In the genomic region with DNA sequence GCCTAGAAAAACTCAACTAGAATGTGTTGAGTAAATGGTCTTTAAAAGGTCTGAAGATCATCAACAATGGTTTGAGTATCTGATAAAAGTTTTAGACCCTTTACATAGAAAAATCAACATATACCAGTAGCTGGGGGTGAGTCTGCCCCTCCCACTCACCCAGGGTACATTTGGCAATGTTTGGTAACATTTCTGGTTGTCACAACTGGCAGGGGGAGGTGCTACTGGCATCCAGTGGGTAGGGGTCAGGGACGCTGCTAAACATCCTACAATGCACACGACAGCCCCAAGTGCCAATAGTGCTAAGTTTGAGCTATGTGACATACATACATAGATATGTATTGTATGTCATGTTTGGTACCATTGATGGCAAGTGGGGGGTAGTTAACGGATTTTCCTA, we compare ENCODE assay signal across 29 cellular contexts. TPM values are rescaled to one million over a fixed set of nuclear protein-coding genes. Genes with fewer than 3 reads are reported as not detected.
DNase-seq lines count a peak whose midpoint lies in the region; ATAC-seq and TF ChIP-seq lines count a peak whose summit lies in the region.
"Had no signal": no experiment of that assay in that cellular context is flagged by ENCODE, and none has a peak within 500 bp of the region (broad histone marks: within the 10 kb centered on the region; RNA-seq: fewer than 3 reads in every experiment).

No MANE protein-coding gene starts in this region.

- no peaks in the 10 kb centered on the region for H3K9me3 Mint-ChIP-seq in CD4-positive, alpha-beta T cell
- H3K9me3 Mint-ChIP-seq in activated T-helper 17 cell treated with anti-CD3 and anti-CD28 coated beads, Interleukin-2, amount 50 U/mL, for 72 hours: no peaks in the 10 kb centered on the region
- no peaks in the 10 kb centered on the region for H3K9me3 Mint-ChIP-seq in natural killer cell treated with Interleukin-12 subunit alpha and Interleukin-12 subunit beta and Interleukin-15 and Interleukin-18, amount 100 ng/mL, for 72 hours
- H3K9me3 Mint-ChIP-seq: mesothelial cell of epicardium, type B pancreatic cell had no signal

- H3K36me3 Mint-ChIP-seq in CD4-positive, alpha-beta T cell (ENCODE audit: low read depth): no peaks in the 10 kb centered on the region
- H3K36me3 Mint-ChIP-seq in activated T-helper 17 cell treated with anti-CD3 and anti-CD28 coated beads, Interleukin-2, amount 50 U/mL, for 72 hours (ENCODE audit: low read depth): no peaks in the 10 kb centered on the region
- H3K36me3 Mint-ChIP-seq in natural killer cell treated with Interleukin-12 subunit alpha and Interleukin-12 subunit beta and Interleukin-15 and Interleukin-18, amount 100 ng/mL, for 72 hours: no peaks in the 10 kb centered on the region
- H3K36me3 Mint-ChIP-seq: brain, mesothelial cell of epicardium, type B pancreatic cell had no signal

- POLR2A ChIA-PET in CD4-positive, alpha-beta T cell (lab: Charles Lee): interaction anchor here (1.0 to 1.5 kb wide), 3 partner anchors 19 to 358 kb away, joined by 3 to 5 read pairs (median 3); no protein-coding TSS in a partner anchor

- no peak overlapping the region for H3K18ac ChIP-seq in neuronal stem cell (ENCODE audit: low read length)

- no peak overlapping the region for H3K14ac ChIP-seq in neuronal stem cell (ENCODE audit: low read length)

- H2BK120ac ChIP-seq in neuronal stem cell (ENCODE audit: low read depth, low read length): no peak overlapping the region

- H4K8ac ChIP-seq in neuronal stem cell (ENCODE audit: low read depth, low read length): no peak overlapping the region

- H3K9ac ChIP-seq in HUES6 (ENCODE audit: low read length): no peak overlapping the region
- no peak overlapping the region for H3K9ac ChIP-seq in neuronal stem cell (ENCODE audit: low read depth, low read length, poor library complexity)
- H3K9ac ChIP-seq: SK-N-SH had no signal

- H2AK5ac ChIP-seq in neuronal stem cell (ENCODE audit: low read depth, low read length): no peak overlapping the region

- no peaks in the 10 kb centered on the region for H3K79me1 ChIP-seq in neuronal stem cell (ENCODE audit: low read depth, low read length)

- TF ChIP-seq CTCF in CD4-positive, alpha-beta T cell (IDR thresholded peaks at IDR 0.05): no peak
- no peak for TF ChIP-seq CTCF in omental fat pad (IDR thresholded peaks at IDR 0.05)

- H3K36me3 ChIP-seq in HUES6 (ENCODE audit: control insufficient read depth, insufficient read depth, low read length) (no peaks in the 10 kb centered on the region), neuronal stem cell (replicated peaks in 1 of 2; ENCODE audit: control insufficient read depth in 2 of 2, insufficient read depth in 2 of 2, low read length in 2 of 2) (no peaks in the 10 kb centered on the region)
- H3K36me3 ChIP-seq: adrenal gland, esophagus squamous epithelium, gastroesophageal sphincter, left ventricle myocardium inferior had no signal

- no CpG with 5 or more reads among the region's 3 CpGs for WGBS in neuronal stem cell (ENCODE audit: extremely low coverage in 2 of 2, insufficient read length in 2 of 2, insufficient replicate concordance in 1 of 2), 2 donors

- peaks cover 47% of the 10 kb centered on the region for H3K4me1 ChIP-seq in HUES6 (ENCODE audit: control insufficient read depth, insufficient read depth, low read length)
- peaks cover 7 to 8% of the 10 kb centered on the region in 2 donors for H3K4me1 ChIP-seq in neuronal stem cell (ENCODE audit: control insufficient read depth in 2 of 2, insufficient read depth in 1 of 2, low read depth in 1 of 2, low read length in 2 of 2)

- CTCF ChIA-PET in CD4-positive, alpha-beta T cell (lab: Charles Lee): interaction anchor here (2.7 to 3.2 kb wide), 2 partner anchors 8 to 19 kb away, joined by 10 to 14 read pairs; no protein-coding TSS in a partner anchor

- H3K4ac ChIP-seq in neuronal stem cell (ENCODE audit: low read length): no peak overlapping the region

- H3K27me3 Mint-ChIP-seq in CD4-positive, alpha-beta T cell: peaks cover 34% of the 10 kb centered on the region
- peaks cover 20% of the 10 kb centered on the region for H3K27me3 Mint-ChIP-seq in activated T-helper 17 cell treated with anti-CD3 and anti-CD28 coated beads, Interleukin-2, amount 50 U/mL, for 72 hours
- peaks cover 14 to 21% of the 10 kb centered on the region in 2 donors for H3K27me3 Mint-ChIP-seq in natural killer cell treated with Interleukin-12 subunit alpha and Interleukin-12 subunit beta and Interleukin-15 and Interleukin-18, amount 100 ng/mL, for 72 hours

- H3K4me3 ChIP-seq in HUES6 (ENCODE audit: low read depth, low read length) (no peak overlapping the region), neuronal stem cell (ENCODE audit: low read length in 2 of 2) (no peak overlapping the region)
- H3K4me3 ChIP-seq: adrenal gland, esophagus squamous epithelium, gastroesophageal sphincter, left ventricle myocardium inferior, psoas muscle had no signal

- no peaks in the 10 kb centered on the region for H3K9me3 ChIP-seq in CD4-positive, alpha-beta T cell (ENCODE audit: control insufficient read depth, low read length)
- H3K9me3 ChIP-seq in HUES6 (ENCODE audit: control insufficient read depth, insufficient read depth, low read depth, low read length): no peaks in the 10 kb centered on the region
- H3K9me3 ChIP-seq in neuronal stem cell (replicated peaks in 1 of 2; ENCODE audit: control insufficient read depth in 2 of 2, insufficient read depth in 1 of 2, low read depth in 1 of 2, low read length in 2 of 2): peaks cover 0 to 5% of the 10 kb centered on the region in 2 donors
- H3K9me3 ChIP-seq: adrenal gland, esophagus squamous epithelium, gastroesophageal sphincter, left ventricle myocardium inferior, psoas muscle, SK-N-SH had no signal

- H2BK15ac ChIP-seq in neuronal stem cell (ENCODE audit: low read length): no peak overlapping the region

- intact Hi-C loops in CD4-positive, alpha-beta T cell (cut with DNase I, micrococcal nuclease): no loop called here

- H3K23ac ChIP-seq in neuronal stem cell (ENCODE audit: low read depth, low read length, poor library complexity): no peak overlapping the region

- H3K4me1 Mint-ChIP-seq in CD4-positive, alpha-beta T cell (ENCODE audit: low read depth): peaks cover 84% of the 10 kb centered on the region
- H3K4me1 Mint-ChIP-seq in activated T-helper 17 cell treated with anti-CD3 and anti-CD28 coated beads, Interleukin-2, amount 50 U/mL, for 72 hours: peaks cover 43% of the 10 kb centered on the region
- peaks cover 59 to 69% of the 10 kb centered on the region in 2 donors for H3K4me1 Mint-ChIP-seq in natural killer cell treated with Interleukin-12 subunit alpha and Interleukin-12 subunit beta and Interleukin-15 and Interleukin-18, amount 100 ng/mL, for 72 hours (ENCODE audit: low read depth in 2 of 2)

- H3K27me3 ChIP-seq in CD4-positive, alpha-beta T cell (ENCODE audit: control insufficient read depth, insufficient read depth, low read length): peaks cover 21% of the 10 kb centered on the region
- H3K27me3 ChIP-seq in HUES6 (ENCODE audit: control insufficient read depth, insufficient read depth, low read length): no peaks in the 10 kb centered on the region
- peaks cover 0 to 3% (median 0%) of the 10 kb centered on the region in 3 experiments for H3K27me3 ChIP-seq in neuronal stem cell (ENCODE audit: control insufficient read depth in 3 of 3, insufficient read depth in 3 of 3, low read depth in 1 of 3, low read length in 3 of 3)

- no peak overlapping the region for H2BK12ac ChIP-seq in neuronal stem cell (ENCODE audit: low read length)

- peak overlapping the region; percentile 80 for H3K4me3 Mint-ChIP-seq in CD4-positive, alpha-beta T cell
- H3K4me3 Mint-ChIP-seq in activated T-helper 17 cell treated with anti-CD3 and anti-CD28 coated beads, Interleukin-2, amount 50 U/mL, for 72 hours: peak overlapping the region; percentile 72
- H3K4me3 Mint-ChIP-seq in natural killer cell treated with Interleukin-12 subunit alpha and Interleukin-12 subunit beta and Interleukin-15 and Interleukin-18, amount 100 ng/mL, for 72 hours: peak overlapping the region; percentile 81
- H3K4me3 Mint-ChIP-seq: brain, mesothelial cell of epicardium, type B pancreatic cell had no signal

- H3K4me2 ChIP-seq in neuronal stem cell (ENCODE audit: insufficient read depth, low read length, poor library complexity, severe bottlenecking): no peak overlapping the region
- H3K4me2 ChIP-seq: SK-N-SH had no signal

- H4K91ac ChIP-seq in neuronal stem cell (ENCODE audit: low read depth, low read length, poor library complexity): no peak overlapping the region

- ATAC-seq in CD4-positive, alpha-beta T cell (ENCODE audit: poor library complexity): no peak
- no peak for ATAC-seq in activated T-helper 17 cell treated with anti-CD3 and anti-CD28 coated beads, Interleukin-2, amount 50 U/mL, for 72 hours (replicated peaks)
- ATAC-seq in natural killer cell treated with Interleukin-12 subunit alpha and Interleukin-12 subunit beta and Interleukin-15 and Interleukin-18, amount 100 ng/mL, for 72 hours: no peak
- ATAC-seq in omental fat pad (ENCODE audit: low FRiP score): no peak
- ATAC-seq: psoas muscle had no signal

- H2BK5ac ChIP-seq in neuronal stem cell (ENCODE audit: low read length): no peak overlapping the region

- no peak overlapping the region for H3K27ac ChIP-seq in CD4-positive, alpha-beta T cell (ENCODE audit: low read depth, low read length)
- H3K27ac ChIP-seq in HUES6 (ENCODE audit: low read depth, low read length) (peak overlapping the region; percentile 75; the same call in 1 of the 2 replicates), neuronal stem cell (replicated peaks; ENCODE audit: low read length) (no peak overlapping the region)
- H3K27ac ChIP-seq: adrenal gland, esophagus squamous epithelium, gastroesophageal sphincter, left ventricle myocardium inferior, psoas muscle had no signal

- no peak for DNase-seq in CD4-positive, alpha-beta T cell
- no peak for DNase-seq in natural killer cell treated with Interleukin-12 subunit alpha and Interleukin-12 subunit beta and Interleukin-15 and Interleukin-18, amount 100 ng/mL, for 72 hours (ENCODE audit: low spot score)
- no peak for DNase-seq in neuronal stem cell (ENCODE audit: low spot score)
- DNase-seq in omental fat pad (ENCODE audit: low spot score): no peak
- DNase-seq in occipital lobe (lab: John Stamatoyannopoulos, UW): no peak
- no peak for DNase-seq in cortex of kidney (lab: John Stamatoyannopoulos, UW)
- DNase-seq: activated effector memory CD4-positive, alpha-beta T cell treated with anti-CD3 and anti-CD28 coated beads, Interleukin-2, amount 50 U/mL, for 16 hours; adrenal gland; esophagus squamous epithelium; GF-D8; GOT3; hippocampal formation; Karpas-422; left ventricle myocardium inferior; NCI-H1105 treated with DMSO at 0.1 percent for 48 hours; NCI-H2081; NCI-H345; NCI-H82; psoas muscle; SK-N-SH; stimulated activated CD8-positive, alpha-beta memory T cell treated with anti-CD3 and anti-CD28 coated beads, Interleukin-4, amount 100 ng/mL, for 48 hours; T-helper 9 cell had no signal

- H3K27ac Mint-ChIP-seq in CD4-positive, alpha-beta T cell: peak overlapping the region; percentile 88
- H3K27ac Mint-ChIP-seq in activated T-helper 17 cell treated with anti-CD3 and anti-CD28 coated beads, Interleukin-2, amount 50 U/mL, for 72 hours: no peak overlapping the region
- peak overlapping the region; percentile 84 to 89 for H3K27ac Mint-ChIP-seq in natural killer cell treated with Interleukin-12 subunit alpha and Interleukin-12 subunit beta and Interleukin-15 and Interleukin-18, amount 100 ng/mL, for 72 hours
- H3K27ac Mint-ChIP-seq: brain, mesothelial cell of epicardium, type B pancreatic cell had no signal

- no peak overlapping the region for H2AFZ ChIP-seq in neuronal stem cell (ENCODE audit: low read length)

RNA-seq across cellular contexts. Expression of a gene that starts 2.7 kb away (rescaled TPM):
- total RNA-seq in CD4-positive, alpha-beta T cell: 1 to 10 TPM; 1.6 to 2.2 TPM
- total RNA-seq in activated T-helper 17 cell treated with anti-CD3 and anti-CD28 coated beads, Interleukin-2, amount 50 U/mL, for 72 hours: not detected
- total RNA-seq in natural killer cell treated with Interleukin-12 subunit alpha and Interleukin-12 subunit beta and Interleukin-15 and Interleukin-18, amount 100 ng/mL, for 72 hours: under 1 TPM in 1 of 2 donors, not detected in 1; 0.17 TPM
- 0.18 TPM for polyA plus RNA-seq in neuronal stem cell (2013, experiment 1 of 2)
- polyA plus RNA-seq in neuronal stem cell (2013, experiment 2 of 2): 0.18 TPM
- total RNA-seq in omental fat pad (10 to 100 TPM in 2 of 4 donors, 1 to 10 TPM in 1, under 1 TPM in 1; 0.84 to 90.4 (median 13.7) TPM), occipital lobe (not detected)
- total RNA-seq: mesothelial cell of epicardium had no signal
- polyA plus RNA-seq: neural cell had no signal

RNA-seq across cellular contexts. Expression of a gene that starts 23.0 kb away (rescaled TPM):
- 1 to 10 TPM; 1.3 to 2.4 TPM for total RNA-seq in CD4-positive, alpha-beta T cell
- total RNA-seq in activated T-helper 17 cell treated with anti-CD3 and anti-CD28 coated beads, Interleukin-2, amount 50 U/mL, for 72 hours: under 1 TPM in 1 of 2 donors, not detected in 1; 0.61 TPM
- total RNA-seq in natural killer cell treated with Interleukin-12 subunit alpha and Interleukin-12 subunit beta and Interleukin-15 and Interleukin-18, amount 100 ng/mL, for 72 hours: not detected
- 8.5 TPM for polyA plus RNA-seq in neuronal stem cell (2013, experiment 1 of 2)
- polyA plus RNA-seq in neuronal stem cell (2013, experiment 2 of 2): 6.5 TPM
- under 1 TPM in 1 of 4 donors, not detected in 3; 0.19 TPM for total RNA-seq in omental fat pad
- total RNA-seq in occipital lobe: 19.2 TPM
- total RNA-seq: esophagus squamous epithelium, gastroesophageal sphincter, left ventricle myocardium inferior, psoas muscle had no signal

RNA-seq across cellular contexts. Expression of a gene that starts 34.0 kb away (rescaled TPM):
- 10 to 100 TPM; 67.3 to 74.6 TPM for total RNA-seq in CD4-positive, alpha-beta T cell
- 10 to 100 TPM; 46.0 to 53.9 TPM for total RNA-seq in activated T-helper 17 cell treated with anti-CD3 and anti-CD28 coated beads, Interleukin-2, amount 50 U/mL, for 72 hours
- 10 to 100 TPM; 44.4 to 62.6 TPM for total RNA-seq in natural killer cell treated with Interleukin-12 subunit alpha and Interleukin-12 subunit beta and Interleukin-15 and Interleukin-18, amount 100 ng/mL, for 72 hours
- polyA plus RNA-seq in neuronal stem cell (2013, experiment 1 of 2): 7.3 TPM
- 7.1 TPM for polyA plus RNA-seq in neuronal stem cell (2013, experiment 2 of 2)
- total RNA-seq in omental fat pad (10 to 100 TPM; 14.5 to 29.1 (median 19.7) TPM), occipital lobe (13.9 TPM)
